ENCODE assay signal across 1 cellular context in the genomic region with DNA sequence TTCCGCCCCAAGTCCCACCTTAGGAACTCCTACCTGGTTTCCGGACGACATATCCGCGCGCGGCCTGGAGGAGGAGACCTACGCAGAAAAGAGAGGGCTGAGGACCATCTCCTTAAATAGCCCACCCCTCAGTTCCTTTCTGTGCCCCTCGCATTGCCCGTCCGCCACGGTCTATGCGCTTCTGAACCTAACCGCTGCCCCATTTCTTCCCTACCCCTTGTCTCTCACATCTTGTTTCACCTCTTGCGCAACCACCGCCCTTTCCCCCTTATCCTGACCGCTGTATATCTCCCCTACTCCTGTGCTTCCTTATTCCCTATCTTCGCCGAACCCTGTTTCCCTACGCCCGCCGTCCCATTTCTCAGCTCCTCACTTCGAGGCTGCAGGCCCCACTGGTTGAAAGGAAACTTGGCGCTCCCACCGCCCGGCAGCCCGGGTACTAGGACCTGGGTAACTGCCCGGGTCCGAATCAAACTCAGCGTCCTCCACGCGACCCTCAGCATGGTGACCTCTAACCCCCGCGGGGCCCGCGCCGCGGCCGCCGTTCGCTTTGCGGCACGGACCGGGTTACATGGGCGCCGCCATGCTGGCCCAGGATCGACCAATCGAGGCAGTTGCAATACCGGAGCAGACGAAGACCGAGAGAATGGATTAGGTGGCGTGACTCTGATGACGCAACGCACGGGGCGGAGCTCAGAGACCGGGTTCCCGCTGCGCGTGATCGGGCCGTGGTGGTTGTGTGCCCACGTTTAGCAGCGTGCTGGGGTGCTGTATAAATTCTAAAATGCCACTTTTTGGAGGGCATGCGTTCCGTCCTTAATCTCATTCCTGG.
A peak's percentile ranks its signal among the peaks of the same experiment; 100 is the strongest.
TF ChIP-seq lines count a peak whose summit lies in the region.

Gene MRPS15, minus strand, starts transcription at position 612 of the 832 bp plus-strand sequence. Its CDS starts 109 bp downstream, at position 503.

TF ChIP-seq in HepG2, 621 proteins besides CTCF, POLR2A, EP300 and RAD21 (continued from another document and continues in another):
- TF ChIP-seq, protein P1, sequence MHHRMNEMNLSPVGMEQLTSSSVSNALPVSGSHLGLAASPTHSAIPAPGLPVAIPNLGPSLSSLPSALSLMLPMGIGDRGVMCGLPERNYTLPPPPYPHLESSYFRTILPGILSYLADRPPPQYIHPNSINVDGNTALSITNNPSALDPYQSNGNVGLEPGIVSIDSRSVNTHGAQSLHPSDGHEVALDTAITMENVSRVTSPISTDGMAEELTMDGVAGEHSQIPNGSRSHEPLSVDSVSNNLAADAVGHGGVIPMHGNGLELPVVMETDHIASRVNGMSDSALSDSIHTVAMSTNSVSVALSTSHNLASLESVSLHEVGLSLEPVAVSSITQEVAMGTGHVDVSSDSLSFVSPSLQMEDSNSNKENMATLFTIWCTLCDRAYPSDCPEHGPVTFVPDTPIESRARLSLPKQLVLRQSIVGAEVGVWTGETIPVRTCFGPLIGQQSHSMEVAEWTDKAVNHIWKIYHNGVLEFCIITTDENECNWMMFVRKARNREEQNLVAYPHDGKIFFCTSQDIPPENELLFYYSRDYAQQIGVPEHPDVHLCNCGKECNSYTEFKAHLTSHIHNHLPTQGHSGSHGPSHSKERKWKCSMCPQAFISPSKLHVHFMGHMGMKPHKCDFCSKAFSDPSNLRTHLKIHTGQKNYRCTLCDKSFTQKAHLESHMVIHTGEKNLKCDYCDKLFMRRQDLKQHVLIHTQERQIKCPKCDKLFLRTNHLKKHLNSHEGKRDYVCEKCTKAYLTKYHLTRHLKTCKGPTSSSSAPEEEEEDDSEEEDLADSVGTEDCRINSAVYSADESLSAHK (CRISPR knock-in tag; IDR thresholded peaks at IDR 0.05; ENCODE audit: borderline replicate concordance), result 0 out of 2 replicates have a peak, but pooled peaks have one; percentile 38
- TF ChIP-seq NR2C2 (CRISPR knock-in tag; IDR thresholded peaks at IDR 0.05; ENCODE audit: borderline replicate concordance), result peak; percentile 97
- peak; percentile 67 for TF ChIP-seq SIX1 (CRISPR knock-in tag; IDR thresholded peaks at IDR 0.05; ENCODE audit: borderline replicate concordance)
- no peak; the same call in 1 of the 2 replicates for TF ChIP-seq RFX5 (IDR thresholded peaks at IDR 0.05; ENCODE audit: low read depth, low read length)
- TF ChIP-seq NFYC (CRISPR knock-in tag; IDR thresholded peaks at IDR 0.05), result peak; percentile 71
- TF ChIP-seq ZSCAN22 (CRISPR knock-in tag; IDR thresholded peaks at IDR 0.05), result no peak
- TF ChIP-seq NONO (IDR thresholded peaks at IDR 0.05), result no peak
- peak; percentile 99 for TF ChIP-seq NONO (CRISPR knock-in tag; conservative IDR thresholded peaks at IDR 0.05)
- TF ChIP-seq ZNF709 (CRISPR knock-in tag; IDR thresholded peaks at IDR 0.05), result no peak
- TF ChIP-seq MAFF (IDR thresholded peaks at IDR 0.05; ENCODE audit: low read depth, low read length), result 0 out of 2 replicates have a peak, but pooled peaks have one; percentile 19
- peak; percentile 42 for TF ChIP-seq SKI (IDR thresholded peaks at IDR 0.05; ENCODE audit: partially characterized antibody)
- TF ChIP-seq SMAD1 (CRISPR knock-in tag; IDR thresholded peaks at IDR 0.05; ENCODE audit: borderline replicate concordance, low read depth), result peak; percentile 91; the same call in 1 of the 2 replicates
- TF ChIP-seq PLRG1 (conservative IDR thresholded peaks at IDR 0.05), result no peak
- TF ChIP-seq USF2 (IDR thresholded peaks at IDR 0.05; ENCODE audit: low read depth, low read length), result peak; percentile 59
- peak; percentile 68 for TF ChIP-seq USF2 (CRISPR knock-in tag; IDR thresholded peaks at IDR 0.05; ENCODE audit: borderline replicate concordance)
- 0 out of 2 replicates have a peak, but pooled peaks have one; percentile 42 for TF ChIP-seq JUN (CRISPR knock-in tag; IDR thresholded peaks at IDR 0.05)
- no peak for TF ChIP-seq ZNF275 (CRISPR knock-in tag; IDR thresholded peaks at IDR 0.05; ENCODE audit: borderline replicate concordance)
- peak; percentile 82 for TF ChIP-seq TAF15 (IDR thresholded peaks at IDR 0.05; ENCODE audit: low read depth, low read length, poor library complexity, severe bottlenecking)
- no peak for TF ChIP-seq ZFP36L1 (CRISPR knock-in tag; IDR thresholded peaks at IDR 0.05)
- TF ChIP-seq TCF7L2 (IDR thresholded peaks at IDR 0.05; ENCODE audit: low read depth, low read length), result no peak
- 0 out of 2 replicates have a peak, but pooled peaks have one; percentile 19 for TF ChIP-seq ZNF468 (CRISPR knock-in tag; IDR thresholded peaks at IDR 0.05)
- peak; percentile 91 for TF ChIP-seq SPEN (CRISPR knock-in tag; IDR thresholded peaks at IDR 0.05; ENCODE audit: low read depth)
- no peak; the same call in 1 of the 2 replicates for TF ChIP-seq ZFP1 (CRISPR knock-in tag; IDR thresholded peaks at IDR 0.05)
- peak; percentile 82 for TF ChIP-seq TFDP2 (CRISPR knock-in tag; IDR thresholded peaks at IDR 0.05)
- no peak for TF ChIP-seq ZNF136 (CRISPR knock-in tag; IDR thresholded peaks at IDR 0.05; ENCODE audit: low read depth)
- TF ChIP-seq ZNF589 (CRISPR knock-in tag; conservative IDR thresholded peaks at IDR 0.05), result peak; percentile 60; the same call in 1 of the 2 replicates
- no peak for TF ChIP-seq ZNF18 (CRISPR knock-in tag; IDR thresholded peaks at IDR 0.05; ENCODE audit: insufficient replicate concordance)
- peak; percentile 73 for TF ChIP-seq ZNF768 (CRISPR knock-in tag; IDR thresholded peaks at IDR 0.05)
- no peak for TF ChIP-seq ZBTB40 (IDR thresholded peaks at IDR 0.05)
- peak; percentile 84 for TF ChIP-seq ZBTB40 (CRISPR knock-in tag; IDR thresholded peaks at IDR 0.05)
- peak; percentile 77 for TF ChIP-seq SOX5 (CRISPR knock-in tag; IDR thresholded peaks at IDR 0.05; ENCODE audit: borderline replicate concordance)
- peak; percentile 92 for TF ChIP-seq ZC3H13 (CRISPR knock-in tag; IDR thresholded peaks at IDR 0.05)
- TF ChIP-seq NR1H2 (CRISPR knock-in tag; IDR thresholded peaks at IDR 0.05; ENCODE audit: borderline replicate concordance, low read depth), result 0 out of 2 replicates have a peak, but pooled peaks have one; percentile 24
- TF ChIP-seq RARA (CRISPR knock-in tag; IDR thresholded peaks at IDR 0.05), result peak; percentile 63; the same call in 1 of the 2 replicates
- TF ChIP-seq, protein P2, sequence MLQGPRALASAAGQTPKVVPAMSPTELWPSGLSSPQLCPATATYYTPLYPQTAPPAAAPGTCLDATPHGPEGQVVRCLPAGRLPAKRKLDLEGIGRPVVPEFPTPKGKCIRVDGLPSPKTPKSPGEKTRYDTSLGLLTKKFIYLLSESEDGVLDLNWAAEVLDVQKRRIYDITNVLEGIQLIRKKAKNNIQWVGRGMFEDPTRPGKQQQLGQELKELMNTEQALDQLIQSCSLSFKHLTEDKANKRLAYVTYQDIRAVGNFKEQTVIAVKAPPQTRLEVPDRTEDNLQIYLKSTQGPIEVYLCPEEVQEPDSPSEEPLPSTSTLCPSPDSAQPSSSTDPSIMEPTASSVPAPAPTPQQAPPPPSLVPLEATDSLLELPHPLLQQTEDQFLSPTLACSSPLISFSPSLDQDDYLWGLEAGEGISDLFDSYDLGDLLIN (CRISPR knock-in tag; IDR thresholded peaks at IDR 0.05; ENCODE audit: borderline replicate concordance), result no peak
